In the genomic region with DNA sequence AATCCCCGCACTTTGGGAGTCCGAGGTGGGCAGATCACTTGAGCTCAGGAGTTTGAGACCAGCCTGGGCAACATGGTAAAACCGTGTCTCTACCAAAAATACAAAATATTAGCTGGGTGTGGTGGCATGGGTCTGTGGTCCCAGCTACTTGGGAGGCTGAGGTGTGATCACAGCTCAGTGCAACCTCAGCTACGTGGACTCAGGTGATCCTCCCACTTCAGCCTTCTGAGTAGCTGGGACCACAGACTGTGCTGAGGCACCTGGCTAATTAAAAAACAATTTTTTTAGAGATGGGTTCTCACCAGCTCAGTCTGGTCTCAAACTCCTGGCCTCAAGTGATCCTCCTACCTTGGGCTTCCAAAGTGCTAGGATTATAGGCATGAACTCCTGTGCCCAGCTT, we compare ENCODE assay signal across 17 cellular contexts. TPM values are rescaled to one million over a fixed set of nuclear protein-coding genes. Genes with fewer than 3 reads are reported as not detected.
DNase-seq lines count a peak whose midpoint lies in the region; ATAC-seq and TF ChIP-seq lines count a peak whose summit lies in the region.
"Had no signal": no experiment of that assay in that cellular context is flagged by ENCODE, and none has a peak within 500 bp of the region (broad histone marks: within the 10 kb centered on the region; RNA-seq: fewer than 3 reads in every experiment).

No MANE protein-coding gene starts in this region.

- H3K27ac ChIP-seq in WERI-Rb-1, result no peak overlapping the region
- H3K27ac ChIP-seq in naive thymus-derived CD4-positive, alpha-beta T cell (ENCODE audit: low read depth, low read length), result no peak overlapping the region
- H3K27ac ChIP-seq: BLaER1 treated with 17β-estradiol and CSF1 and Interleukin-3, amounts not matched to agents 10 nM and 100 nM had no signal

- no peaks in the 10 kb centered on the region for H3K9me3 ChIP-seq in WERI-Rb-1 (ENCODE audit: severe bottlenecking)
- H3K9me3 ChIP-seq in naive thymus-derived CD4-positive, alpha-beta T cell (ENCODE audit: control insufficient read depth in 2 of 3, low read length in 3 of 3), result peaks cover 0 to 9% (median 0%) of the 10 kb centered on the region in 3 experiments

- TF ChIP-seq CTCF in natural killer cell (IDR thresholded peaks at IDR 0.05), result no peak
- no peak for TF ChIP-seq CTCF in WERI-Rb-1 (IDR thresholded peaks at IDR 0.05; ENCODE audit: low read depth, low read length)
- no peak for TF ChIP-seq CTCF in activated CD8-positive, alpha-beta T cell treated with anti-CD3 and anti-CD28 coated beads for 36 hours (IDR thresholded peaks at IDR 0.05)

- DNase-seq in natural killer cell (no peak), WERI-Rb-1 (peak; percentile 22)
- no peak for DNase-seq in natural killer cell treated with Interleukin-12 subunit alpha and Interleukin-12 subunit beta and Interleukin-15 and Interleukin-18, amount 100 ng/mL, for 72 hours (ENCODE audit: low spot score)
- no peak for DNase-seq in naive thymus-derived CD4-positive, alpha-beta T cell
- DNase-seq in stimulated activated naive CD4-positive, alpha-beta T cell treated with Interleukin-2 at 50 U/mL for 16 hours (lab: John Stamatoyannopoulos, UW), result no peak
- DNase-seq in activated CD8-positive, alpha-beta T cell treated with anti-CD3 and anti-CD28 coated beads for 36 hours, result no peak
- DNase-seq: Caco-2, DMS153, DMS79, GDM1, GOT3, H7, HFFc6, IMR-90 had no signal

- no peak overlapping the region for H3K27ac Mint-ChIP-seq in natural killer cell
- H3K27ac Mint-ChIP-seq in natural killer cell treated with Interleukin-12 subunit alpha and Interleukin-12 subunit beta and Interleukin-15 and Interleukin-18, amount 100 ng/mL, for 72 hours, result no peak overlapping the region
- no peak overlapping the region for H3K27ac Mint-ChIP-seq in naive thymus-derived CD4-positive, alpha-beta T cell
- H3K27ac Mint-ChIP-seq in activated CD8-positive, alpha-beta T cell treated with anti-CD3 and anti-CD28 coated beads for 36 hours, result no peak overlapping the region
- H3K27ac Mint-ChIP-seq: B cell, HFFc6 had no signal

- peak in 2 of 3 donors; percentile 55 to 76 for ATAC-seq in natural killer cell
- no peak for ATAC-seq in natural killer cell treated with Interleukin-12 subunit alpha and Interleukin-12 subunit beta and Interleukin-15 and Interleukin-18, amount 100 ng/mL, for 72 hours
- ATAC-seq in naive thymus-derived CD4-positive, alpha-beta T cell, result peak; percentile 47
- ATAC-seq in activated CD8-positive, alpha-beta T cell treated with anti-CD3 and anti-CD28 coated beads for 36 hours, result no peak
- ATAC-seq: HCT116 had no signal

- H3K27me3 ChIP-seq in WERI-Rb-1 (ENCODE audit: insufficient read depth, low read depth, severe bottlenecking), result no peaks in the 10 kb centered on the region
- no peaks in the 10 kb centered on the region for H3K27me3 ChIP-seq in naive thymus-derived CD4-positive, alpha-beta T cell (ENCODE audit: control insufficient read depth in 2 of 2, insufficient read depth in 2 of 2, low read length in 2 of 2)
- H3K27me3 ChIP-seq: BLaER1 treated with 17β-estradiol and CSF1 and Interleukin-3, amounts not matched to agents 10 nM and 100 nM had no signal

- H3K4me1 Mint-ChIP-seq in natural killer cell, result peaks cover 69 to 76% of the 10 kb centered on the region in 2 donors
- peaks cover 57 to 66% of the 10 kb centered on the region in 2 donors for H3K4me1 Mint-ChIP-seq in natural killer cell treated with Interleukin-12 subunit alpha and Interleukin-12 subunit beta and Interleukin-15 and Interleukin-18, amount 100 ng/mL, for 72 hours (ENCODE audit: low read depth in 2 of 2)
- H3K4me1 Mint-ChIP-seq in naive thymus-derived CD4-positive, alpha-beta T cell, result peaks cover 35 to 83% (median 67%) of the 10 kb centered on the region in 7 donors
- H3K4me1 Mint-ChIP-seq in activated CD8-positive, alpha-beta T cell treated with anti-CD3 and anti-CD28 coated beads for 36 hours (ENCODE audit: low read depth), result peaks cover 57% of the 10 kb centered on the region

- peaks cover 8% of the 10 kb centered on the region for H3K36me3 ChIP-seq in WERI-Rb-1
- peaks cover 0 to 5% (median 5%) of the 10 kb centered on the region in 3 experiments for H3K36me3 ChIP-seq in naive thymus-derived CD4-positive, alpha-beta T cell (ENCODE audit: control insufficient read depth in 2 of 3, insufficient read depth in 3 of 3, low read length in 3 of 3)

- CTCF ChIA-PET in naive thymus-derived CD4-positive, alpha-beta T cell (lab: Charles Lee), result interaction anchor here (0.6 to 0.8 kb wide), 2 partner anchors 35 to 103 kb away, joined by 3 to 4 read pairs; no protein-coding TSS in a partner anchor
- CTCF ChIA-PET in activated CD8-positive, alpha-beta T cell treated with anti-CD3 and anti-CD28 coated beads for 36 hours (lab: Charles Lee), result interaction anchor here (0.8 to 2.1 kb wide), 5 partner anchors 10 to 88 kb away, joined by 3 to 7 read pairs (median 4); no protein-coding TSS in a partner anchor

- H3K4me1 ChIP-seq in naive thymus-derived CD4-positive, alpha-beta T cell (ENCODE audit: control insufficient read depth in 2 of 2, insufficient read depth in 2 of 2, low read length in 2 of 2), result peaks cover 15 to 33% of the 10 kb centered on the region in 2 donors

- H3K27me3 Mint-ChIP-seq in natural killer cell (ENCODE audit: low read depth in 2 of 2), result no peaks in the 10 kb centered on the region
- H3K27me3 Mint-ChIP-seq in natural killer cell treated with Interleukin-12 subunit alpha and Interleukin-12 subunit beta and Interleukin-15 and Interleukin-18, amount 100 ng/mL, for 72 hours, result no peaks in the 10 kb centered on the region
- no peaks in the 10 kb centered on the region for H3K27me3 Mint-ChIP-seq in naive thymus-derived CD4-positive, alpha-beta T cell
- H3K27me3 Mint-ChIP-seq in activated CD8-positive, alpha-beta T cell treated with anti-CD3 and anti-CD28 coated beads for 36 hours, result no peaks in the 10 kb centered on the region
- H3K27me3 Mint-ChIP-seq: B cell had no signal

- no peak overlapping the region for H3K4me3 Mint-ChIP-seq in natural killer cell
- no peak overlapping the region for H3K4me3 Mint-ChIP-seq in natural killer cell treated with Interleukin-12 subunit alpha and Interleukin-12 subunit beta and Interleukin-15 and Interleukin-18, amount 100 ng/mL, for 72 hours
- peak overlapping the region in 2 of 10 donors; percentile 18 to 49 for H3K4me3 Mint-ChIP-seq in naive thymus-derived CD4-positive, alpha-beta T cell
- H3K4me3 Mint-ChIP-seq in activated CD8-positive, alpha-beta T cell treated with anti-CD3 and anti-CD28 coated beads for 36 hours, result no peak overlapping the region
- H3K4me3 Mint-ChIP-seq: B cell, HFFc6 had no signal

- H3K36me3 Mint-ChIP-seq in natural killer cell, result peaks cover 13% of the 10 kb centered on the region
- H3K36me3 Mint-ChIP-seq in natural killer cell treated with Interleukin-12 subunit alpha and Interleukin-12 subunit beta and Interleukin-15 and Interleukin-18, amount 100 ng/mL, for 72 hours, result peaks cover 43% of the 10 kb centered on the region
- H3K36me3 Mint-ChIP-seq in naive thymus-derived CD4-positive, alpha-beta T cell, result peaks cover 27 to 46% (median 31%) of the 10 kb centered on the region in 5 donors
- H3K36me3 Mint-ChIP-seq in activated CD8-positive, alpha-beta T cell treated with anti-CD3 and anti-CD28 coated beads for 36 hours (ENCODE audit: low read depth), result peaks cover 61% of the 10 kb centered on the region

- peaks cover 7 to 9% of the 10 kb centered on the region in 2 donors for H3K9me3 Mint-ChIP-seq in natural killer cell
- H3K9me3 Mint-ChIP-seq in natural killer cell treated with Interleukin-12 subunit alpha and Interleukin-12 subunit beta and Interleukin-15 and Interleukin-18, amount 100 ng/mL, for 72 hours, result peaks cover 16% of the 10 kb centered on the region
- peaks cover 0 to 31% (median 19%) of the 10 kb centered on the region in 11 donors for H3K9me3 Mint-ChIP-seq in naive thymus-derived CD4-positive, alpha-beta T cell
- H3K9me3 Mint-ChIP-seq in activated CD8-positive, alpha-beta T cell treated with anti-CD3 and anti-CD28 coated beads for 36 hours, result peaks cover 30% of the 10 kb centered on the region

- intact Hi-C loops in natural killer cell (cut with micrococcal nuclease), result no loop called here
- intact Hi-C loops in naive thymus-derived CD4-positive, alpha-beta T cell (cut with micrococcal nuclease), result no loop called here
- intact Hi-C loops in activated CD8-positive, alpha-beta T cell treated with anti-CD3 and anti-CD28 coated beads for 36 hours (cut with micrococcal nuclease), result no loop called here

- no peak overlapping the region for H3K4me3 ChIP-seq in WERI-Rb-1 (ENCODE audit: low read depth, low read length)
- no peak overlapping the region for H3K4me3 ChIP-seq in naive thymus-derived CD4-positive, alpha-beta T cell (ENCODE audit: low read length)
- H3K4me3 ChIP-seq: BLaER1 treated with 17β-estradiol and CSF1 and Interleukin-3, amounts not matched to agents 10 nM and 100 nM had no signal

- POLR2A ChIA-PET in naive thymus-derived CD4-positive, alpha-beta T cell (lab: Charles Lee), result interaction anchor here (1.1 kb wide), 1 partner anchor 9 kb away, joined by 3 read pairs; no protein-coding TSS in a partner anchor
- POLR2A ChIA-PET in activated CD8-positive, alpha-beta T cell treated with anti-CD3 and anti-CD28 coated beads for 36 hours (lab: Charles Lee), result interaction anchor here (0.8 kb wide), 1 partner anchor 19 kb away, joined by 4 read pairs; no protein-coding TSS in a partner anchor

RNA-seq across cellular contexts. Expression of gene ANKRD12, which starts 23.4 kb away (rescaled TPM):
- total RNA-seq in natural killer cell, result 100 to 1,000 TPM; 136 to 148 (median 141) TPM
- 100 to 1,000 TPM; 133 to 174 TPM for total RNA-seq in natural killer cell treated with Interleukin-12 subunit alpha and Interleukin-12 subunit beta and Interleukin-15 and Interleukin-18, amount 100 ng/mL, for 72 hours
- 100 to 1,000 TPM in 4 of 5 experiments, 10 to 100 TPM in 1; 98.9 to 274 (median 204) TPM for total RNA-seq in naive thymus-derived CD4-positive, alpha-beta T cell
- polyA plus RNA-seq in naive thymus-derived CD4-positive, alpha-beta T cell, result 10 to 100 TPM; 48.7 to 90.0 TPM
- 10 to 100 TPM; 62.5 to 68.4 TPM for total RNA-seq in activated CD8-positive, alpha-beta T cell treated with anti-CD3 and anti-CD28 coated beads for 36 hours

RNA-seq across cellular contexts. Expression of gene NDUFV2, which starts 57.5 kb away (rescaled TPM):
- 100 to 1,000 TPM; 137 to 188 (median 154) TPM for total RNA-seq in natural killer cell
- 100 to 1,000 TPM; 276 to 295 TPM for total RNA-seq in natural killer cell treated with Interleukin-12 subunit alpha and Interleukin-12 subunit beta and Interleukin-15 and Interleukin-18, amount 100 ng/mL, for 72 hours
- total RNA-seq in naive thymus-derived CD4-positive, alpha-beta T cell, result 100 to 1,000 TPM; 127 to 198 (median 171) TPM
- 100 to 1,000 TPM; 140 to 190 TPM for polyA plus RNA-seq in naive thymus-derived CD4-positive, alpha-beta T cell
- total RNA-seq in activated CD8-positive, alpha-beta T cell treated with anti-CD3 and anti-CD28 coated beads for 36 hours, result 100 to 1,000 TPM; 324 to 332 TPM

Comparison
In these comparisons a context has a peak if more than half of its experiments do, and no peak if none do; other contexts are left out.
1. ATAC-seq: peak in natural killer cell (2 of 3) and naive thymus-derived CD4-positive, alpha-beta T cell (single experiment); none in natural killer cell treated with Interleukin-12 subunit alpha and Interleukin-12 subunit beta and Interleukin-15 and Interleukin-18, amount 100 ng/mL, for 72 hours (0 of 2) and activated CD8-positive, alpha-beta T cell treated with anti-CD3 and anti-CD28 coated beads for 36 hours (single experiment).